Comparison of ENCODE assay signal across 32 cellular contexts in genomic region chr2:595141-595805, GRCh38.
"Had no signal": no experiment of that assay in that cellular context is flagged by ENCODE, and none has a peak within 500 bp of the region (broad histone marks: within the 10 kb centered on the region; RNA-seq: fewer than 3 reads in every experiment).

No MANE protein-coding gene starts in this region.

- DNase-seq: activated CD4-positive, alpha-beta memory T cell treated with anti-CD3 and anti-CD28 coated beads for 36 hours; activated CD4-positive, alpha-beta T cell treated with anti-CD3 and anti-CD28 coated beads for 36 hours; activated CD4-positive, alpha-beta T cell treated with anti-CD3 and anti-CD28 coated beads, Interleukin-2, amount 10 ng/mL, durations not matched to agents 24 days and 14 days; activated CD4-positive, CD25-positive, alpha-beta regulatory T cell; activated CD4-positive, CD25-positive, alpha-beta regulatory T cell treated with anti-CD3 and anti-CD28 coated beads, Interleukin-2, amount 50 U/mL, for 72 hours; activated CD8-positive, alpha-beta memory T cell treated with anti-CD3 and anti-CD28 coated beads, Interleukin-2, amount 10 ng/mL, durations not matched to agents 7 days and 5 days; activated CD8-positive, alpha-beta memory T cell treated with anti-CD3 and anti-CD28 coated beads, Interleukin-2, amount 50 U/mL, for 4 hours; activated CD8-positive, alpha-beta T cell treated with anti-CD3 and anti-CD28 coated beads, Interleukin-2, amount 10 ng/mL, durations not matched to agents 7 days and 5 days; activated effector memory CD4-positive, alpha-beta T cell treated with anti-CD3 and anti-CD28 coated beads, Interleukin-2, amount 50 U/mL, for 16 hours; activated naive CD4-positive, alpha-beta T cell treated with anti-CD3 and anti-CD28 coated beads for 36 hours; activated naive CD8-positive, alpha-beta T cell treated with anti-CD3 and anti-CD28 coated beads for 36 hours; activated naive CD8-positive, alpha-beta T cell treated with anti-CD3 and anti-CD28 coated beads, Interleukin-2, amount 50 U/mL, for 24 hours; activated T-cell treated with anti-CD3 and anti-CD28 coated beads, Interleukin-2, amount 50 U/mL, for 1 hour; activated T-cell treated with anti-CD3 and anti-CD28 coated beads, Interleukin-2, amount 50 U/mL, for 48 hours; amygdala; body of pancreas; cortex of kidney; dermis blood vessel endothelial cell; effector CD4-positive, alpha-beta T cell; effector memory CD8-positive, alpha-beta T cell; erythroblast; foreskin keratinocyte; gastrocnemius medialis; glutamatergic neuron; heart left ventricle; T-helper 2 cell had no signal

- H3K36me3 Mint-ChIP-seq: activated CD4-positive, alpha-beta memory T cell treated with anti-CD3 and anti-CD28 coated beads for 36 hours; activated CD8-positive, alpha-beta memory T cell treated with anti-CD3 and anti-CD28 coated beads, Interleukin-2, amount 10 ng/mL, durations not matched to agents 7 days and 5 days; activated naive CD4-positive, alpha-beta T cell treated with anti-CD3 and anti-CD28 coated beads, Interleukin-2, amount 50 U/mL, for 24 hours; activated naive CD8-positive, alpha-beta T cell treated with anti-CD3 and anti-CD28 coated beads for 36 hours had no signal

- H3K4me1 ChIP-seq: body of pancreas, esophagus muscularis mucosa, foreskin keratinocyte, gastrocnemius medialis, heart left ventricle had no signal

- H3K27ac ChIP-seq: body of pancreas, esophagus muscularis mucosa, foreskin keratinocyte, gastrocnemius medialis, heart left ventricle had no signal

- H3K4me3 ChIP-seq: adrenal gland, body of pancreas, esophagus muscularis mucosa, gastrocnemius medialis, heart left ventricle had no signal

- H3K9me3 Mint-ChIP-seq: activated CD4-positive, alpha-beta memory T cell treated with anti-CD3 and anti-CD28 coated beads for 36 hours; activated CD4-positive, alpha-beta T cell treated with anti-CD3 and anti-CD28 coated beads, Interleukin-2, amount 10 ng/mL, durations not matched to agents 24 days and 14 days; activated naive CD4-positive, alpha-beta T cell treated with anti-CD3 and anti-CD28 coated beads for 36 hours; activated naive CD4-positive, alpha-beta T cell treated with anti-CD3 and anti-CD28 coated beads, Interleukin-2, amount 50 U/mL, for 24 hours; activated naive CD8-positive, alpha-beta T cell treated with anti-CD3 and anti-CD28 coated beads for 36 hours; activated naive CD8-positive, alpha-beta T cell treated with anti-CD3 and anti-CD28 coated beads, Interleukin-2, amount 50 U/mL, for 24 hours; activated T-helper 1 cell treated with anti-CD3 and anti-CD28 coated beads, Interleukin-12 subunit alpha, Interleukin-12 subunit beta, Interleukin-2, Interleukin-4 antibody, amounts not matched to agents 30 ng/mL and 10 ng/mL and 1 ng/mL, durations not matched to agents 14 hours and 24 hours and 36 hours; activated T-helper 2 cell treated with anti-CD3 and anti-CD28 coated beads, Interferon-gamma antibody, Interleukin-2, Interleukin-4, amounts not matched to agents 10 μg/mL and 5 μg/mL and 100 μg/mL, durations not matched to agents 14 hours and 24 hours and 36 hours; effector memory CD8-positive, alpha-beta T cell had no signal

- H3K27ac Mint-ChIP-seq: activated CD4-positive, alpha-beta memory T cell treated with anti-CD3 and anti-CD28 coated beads for 36 hours; activated CD4-positive, alpha-beta T cell treated with anti-CD3 and anti-CD28 coated beads for 36 hours; activated CD4-positive, alpha-beta T cell treated with anti-CD3 and anti-CD28 coated beads, Interleukin-2, amount 10 ng/mL, durations not matched to agents 24 days and 14 days; activated CD8-positive, alpha-beta memory T cell treated with anti-CD3 and anti-CD28 coated beads, Interleukin-2, amount 10 ng/mL, durations not matched to agents 7 days and 5 days; activated CD8-positive, alpha-beta T cell treated with anti-CD3 and anti-CD28 coated beads, Interleukin-2, amount 10 ng/mL, durations not matched to agents 7 days and 5 days; activated naive CD4-positive, alpha-beta T cell treated with anti-CD3 and anti-CD28 coated beads for 36 hours; activated naive CD4-positive, alpha-beta T cell treated with anti-CD3 and anti-CD28 coated beads, Interleukin-2, amount 50 U/mL, for 24 hours; activated naive CD8-positive, alpha-beta T cell treated with anti-CD3 and anti-CD28 coated beads for 36 hours; activated naive CD8-positive, alpha-beta T cell treated with anti-CD3 and anti-CD28 coated beads, Interleukin-2, amount 50 U/mL, for 24 hours; activated T-helper 1 cell treated with anti-CD3 and anti-CD28 coated beads, Interleukin-12 subunit alpha, Interleukin-12 subunit beta, Interleukin-2, Interleukin-4 antibody, amounts not matched to agents 30 ng/mL and 10 ng/mL and 1 ng/mL, durations not matched to agents 14 hours and 24 hours and 36 hours; activated T-helper 2 cell treated with anti-CD3 and anti-CD28 coated beads, Interferon-gamma antibody, Interleukin-2, Interleukin-4, amounts not matched to agents 10 μg/mL and 5 μg/mL and 100 μg/mL, durations not matched to agents 14 hours and 24 hours and 36 hours; effector memory CD8-positive, alpha-beta T cell had no signal

- H3K27me3 Mint-ChIP-seq: activated CD4-positive, alpha-beta T cell treated with anti-CD3 and anti-CD28 coated beads for 36 hours; activated naive CD4-positive, alpha-beta T cell treated with anti-CD3 and anti-CD28 coated beads, Interleukin-2, amount 50 U/mL, for 24 hours had no signal

- H3K4me1 Mint-ChIP-seq: activated CD4-positive, alpha-beta T cell treated with anti-CD3 and anti-CD28 coated beads for 36 hours; activated CD4-positive, alpha-beta T cell treated with anti-CD3 and anti-CD28 coated beads, Interleukin-2, amount 10 ng/mL, durations not matched to agents 24 days and 14 days; activated CD8-positive, alpha-beta memory T cell treated with anti-CD3 and anti-CD28 coated beads, Interleukin-2, amount 10 ng/mL, durations not matched to agents 7 days and 5 days; activated naive CD4-positive, alpha-beta T cell treated with anti-CD3 and anti-CD28 coated beads, Interleukin-2, amount 50 U/mL, for 24 hours; activated naive CD8-positive, alpha-beta T cell treated with anti-CD3 and anti-CD28 coated beads for 36 hours; activated naive CD8-positive, alpha-beta T cell treated with anti-CD3 and anti-CD28 coated beads, Interleukin-2, amount 50 U/mL, for 24 hours had no signal

- H3K4me3 Mint-ChIP-seq: activated CD4-positive, alpha-beta memory T cell treated with anti-CD3 and anti-CD28 coated beads for 36 hours; activated CD4-positive, alpha-beta T cell treated with anti-CD3 and anti-CD28 coated beads for 36 hours; activated CD4-positive, alpha-beta T cell treated with anti-CD3 and anti-CD28 coated beads, Interleukin-2, amount 10 ng/mL, durations not matched to agents 24 days and 14 days; activated CD8-positive, alpha-beta memory T cell treated with anti-CD3 and anti-CD28 coated beads, Interleukin-2, amount 10 ng/mL, durations not matched to agents 7 days and 5 days; activated CD8-positive, alpha-beta T cell treated with anti-CD3 and anti-CD28 coated beads, Interleukin-2, amount 10 ng/mL, durations not matched to agents 7 days and 5 days; activated naive CD4-positive, alpha-beta T cell treated with anti-CD3 and anti-CD28 coated beads for 36 hours; activated naive CD4-positive, alpha-beta T cell treated with anti-CD3 and anti-CD28 coated beads, Interleukin-2, amount 50 U/mL, for 24 hours; activated naive CD8-positive, alpha-beta T cell treated with anti-CD3 and anti-CD28 coated beads for 36 hours; activated naive CD8-positive, alpha-beta T cell treated with anti-CD3 and anti-CD28 coated beads, Interleukin-2, amount 50 U/mL, for 24 hours; activated T-helper 1 cell treated with anti-CD3 and anti-CD28 coated beads, Interleukin-12 subunit alpha, Interleukin-12 subunit beta, Interleukin-2, Interleukin-4 antibody, amounts not matched to agents 30 ng/mL and 10 ng/mL and 1 ng/mL, durations not matched to agents 14 hours and 24 hours and 36 hours; effector memory CD8-positive, alpha-beta T cell had no signal

- FAIRE-seq: colon had no signal

- ATAC-seq: activated CD4-positive, alpha-beta T cell treated with anti-CD3 and anti-CD28 coated beads for 36 hours; activated CD8-positive, alpha-beta memory T cell treated with anti-CD3 and anti-CD28 coated beads, Interleukin-2, amount 10 ng/mL, durations not matched to agents 7 days and 5 days; activated CD8-positive, alpha-beta T cell treated with anti-CD3 and anti-CD28 coated beads, Interleukin-2, amount 10 ng/mL, durations not matched to agents 7 days and 5 days; activated naive CD8-positive, alpha-beta T cell treated with anti-CD3 and anti-CD28 coated beads, Interleukin-2, amount 50 U/mL, for 24 hours; body of pancreas; effector memory CD8-positive, alpha-beta T cell; foreskin keratinocyte; gastrocnemius medialis had no signal

- H3K27me3 ChIP-seq: adrenal gland, body of pancreas, foreskin keratinocyte, gastrocnemius medialis had no signal

- H3K9me3 ChIP-seq: adrenal gland, body of pancreas, esophagus muscularis mucosa, gastrocnemius medialis, heart left ventricle had no signal

- H3K36me3 ChIP-seq: adrenal gland, esophagus muscularis mucosa, gastrocnemius medialis, heart left ventricle had no signal
